Comparison of ENCODE assay signal across 10 cellular contexts in the genomic region with DNA sequence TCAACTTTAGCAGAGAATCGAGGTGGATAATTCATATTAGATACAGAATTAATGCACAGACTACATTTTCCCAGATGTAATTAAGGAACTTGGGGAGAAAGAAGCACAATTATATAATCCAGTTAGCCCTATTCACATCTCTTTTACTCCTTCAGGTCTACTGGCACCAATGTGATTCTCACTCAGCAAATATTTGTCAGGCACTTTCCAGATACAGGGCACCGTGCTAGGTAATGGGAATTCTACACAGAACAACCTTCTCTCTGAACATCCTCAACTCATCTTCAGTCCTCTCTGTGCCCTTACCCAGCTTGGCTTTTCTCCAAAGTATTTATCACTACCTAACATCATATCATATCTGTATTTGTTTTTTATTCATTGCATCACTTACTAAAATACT.
"Had no signal": no experiment of that assay in that cellular context is flagged by ENCODE, and none has a peak within 500 bp of the region (broad histone marks: within the 10 kb centered on the region; RNA-seq: fewer than 3 reads in every experiment).

No MANE protein-coding gene starts in this region.

- FAIRE-seq: K562 had no signal

- DNase-seq: GM23248, GOT3, H7, HFFc6, IMR-90, KG1 had no signal

- H3K4me3 Mint-ChIP-seq: HFFc6 had no signal

- ATAC-seq: HCT116, K562 had no signal

- H3K36me3 ChIP-seq: HAP-1 had no signal

- H3K27ac Mint-ChIP-seq: HFFc6 had no signal

- H3K9ac ChIP-seq: GM23248 had no signal

- H3K27ac ChIP-seq: GM23248, HL-60 had no signal

- H2AFZ ChIP-seq: GM23248 had no signal

- H3K9me3 ChIP-seq: HAP-1 had no signal

- H3K4me1 ChIP-seq: HAP-1 had no signal

- H3K4me3 ChIP-seq: GM23248, HAP-1, K562 had no signal
